20 cellular contexts compared by ENCODE assay signal in genomic region chr6:154890874-154891273, GRCh38.
"Had no signal": no experiment of that assay in that cellular context is flagged by ENCODE, and none has a peak within 500 bp of the region (broad histone marks: within the 10 kb centered on the region; RNA-seq: fewer than 3 reads in every experiment).

No MANE protein-coding gene starts in this region.

- H3K9me3 Mint-ChIP-seq: immature natural killer cell; naive thymus-derived CD4-positive, alpha-beta T cell; stimulated activated naive B cell treated with anti-CD40 and anti-IgM and Interleukin-4, amounts not matched to agents 10 μg/mL and 1 μg/mL and 100 μg/mL, for 72 hours had no signal

- H3K4me3 Mint-ChIP-seq: immature natural killer cell; naive thymus-derived CD4-positive, alpha-beta T cell; stimulated activated naive B cell treated with anti-CD40 and anti-IgM and Interleukin-4, amounts not matched to agents 10 μg/mL and 1 μg/mL and 100 μg/mL, for 72 hours had no signal

- H3K27me3 Mint-ChIP-seq: naive thymus-derived CD4-positive, alpha-beta T cell; stimulated activated naive B cell treated with anti-CD40 and anti-IgM and Interleukin-4, amounts not matched to agents 10 μg/mL and 1 μg/mL and 100 μg/mL, for 72 hours had no signal

- H3K9me3 ChIP-seq: esophagus muscularis mucosa, gastrocnemius medialis, neutrophil, psoas muscle, right lobe of liver, tibial artery, upper lobe of left lung, uterus had no signal

- ATAC-seq: gastrocnemius medialis; left ventricle myocardium superior; naive thymus-derived CD4-positive, alpha-beta T cell; psoas muscle; stimulated activated naive B cell treated with anti-CD40 and anti-IgM and Interleukin-4, amounts not matched to agents 10 μg/mL and 1 μg/mL and 100 μg/mL, for 72 hours had no signal

- H3K36me3 ChIP-seq: esophagus muscularis mucosa, gastrocnemius medialis, right lobe of liver, uterus had no signal

- H3K27me3 ChIP-seq: dorsolateral prefrontal cortex, esophagus muscularis mucosa, gastrocnemius medialis, neutrophil, right lobe of liver, tibial artery, upper lobe of left lung, uterus had no signal

- H3K27ac Mint-ChIP-seq: naive thymus-derived CD4-positive, alpha-beta T cell; stimulated activated naive B cell treated with anti-CD40 and anti-IgM and Interleukin-4, amounts not matched to agents 10 μg/mL and 1 μg/mL and 100 μg/mL, for 72 hours had no signal

- H3K4me3 ChIP-seq: coronary artery, dorsolateral prefrontal cortex, esophagus muscularis mucosa, gastrocnemius medialis, lung, psoas muscle, right lobe of liver, tibial artery, upper lobe of left lung, uterus had no signal

- H3K27ac ChIP-seq: coronary artery, dorsolateral prefrontal cortex, esophagus muscularis mucosa, gastrocnemius medialis, neutrophil, psoas muscle, right lobe of liver, tibial artery, upper lobe of left lung, uterus had no signal

- DNase-seq: dorsolateral prefrontal cortex; effector CD8-positive, alpha-beta T cell; gastrocnemius medialis; immature natural killer cell; left ventricle myocardium superior; mesenchymal stem cell; naive thymus-derived CD4-positive, alpha-beta T cell; psoas muscle; retina; right lobe of liver; stimulated activated CD4-positive, alpha-beta T cell treated with anti-CD3 and anti-CD28 coated beads, Interleukin-1b, Interleukin-23, amount 100 ng/mL, for 48 hours; stimulated activated CD4-positive, alpha-beta T cell treated with anti-CD3 and anti-CD28 coated beads, Interleukin-4, amount 100 ng/mL, for 4 hours; stimulated activated naive B cell treated with anti-CD40 and anti-IgM and Interleukin-4, amounts not matched to agents 10 μg/mL and 1 μg/mL and 100 μg/mL, for 72 hours; tibial artery; upper lobe of left lung; uterus had no signal

- H3K4me1 ChIP-seq: upper lobe of left lung, uterus had no signal
